Comparison of ENCODE assay signal across 22 cellular contexts in genomic region chr3:47491186-47491585, GRCh38. TPM values are rescaled to one million over a fixed set of nuclear protein-coding genes. Genes with fewer than 3 reads are reported as not detected.
A peak's percentile ranks its signal among the peaks of the same experiment; 100 is the strongest.
DNase-seq lines count a peak whose midpoint lies in the region; ATAC-seq and TF ChIP-seq lines count a peak whose summit lies in the region.
"Had no signal": no experiment of that assay in that cellular context is flagged by ENCODE, and none has a peak within 500 bp of the region (broad histone marks: within the 10 kb centered on the region; RNA-seq: fewer than 3 reads in every experiment).

No MANE protein-coding gene starts in this region.

- no peak overlapping the region for H3K27ac ChIP-seq in spleen
- H3K27ac ChIP-seq: PC-9, SJCRH30 had no signal

- WGBS in spleen, 5 donors = 66 to 85% (median 78%) methylated on average over 3 of the region's 3 CpGs

- no peak overlapping the region for H3K4me3 ChIP-seq in spleen
- H3K4me3 ChIP-seq: PC-9, SJCRH30 had no signal

- in situ Hi-C loops in GM13977 (cut with MboI; ENCODE audit: low pct_unique_long_range_greater_than_20kb, low sequenced_read_pairs, unreplicated experiment) = no loop called here

- ATAC-seq in activated CD4-positive, alpha-beta T cell treated with anti-CD3 and anti-CD28 coated beads for 36 hours = no peak
- ATAC-seq in HG02852 (IDR thresholded peaks at IDR 0.05; ENCODE audit: unreplicated experiment) = no peak
- ATAC-seq: T-cell had no signal

- DNase-seq in NCI-H2171 treated with DMSO at 0.1 percent for 48 hours (lab: John Stamatoyannopoulos, UW) = peak; percentile 15
- no peak for DNase-seq in NCI-H2171 (lab: John Stamatoyannopoulos, UW)
- DNase-seq in NAMALWA (ENCODE audit: low spot score) = peak; percentile 30
- DNase-seq in chondrocyte (ENCODE audit: low spot score) = peak; percentile 32
- DNase-seq in spleen = peak; percentile 12
- no peak for DNase-seq in activated CD4-positive, alpha-beta T cell treated with anti-CD3 and anti-CD28 coated beads for 36 hours
- DNase-seq in GM13977 (ENCODE audit: low spot score) = no peak
- DNase-seq: 8988T, DMS53, EL, H7, IMR-90, Kasumi-1, NCI-H1048, NCI-H1436, NCI-H1930, PC-9, SJCRH30, T-cell had no signal

- H3K27me3 ChIP-seq in spleen (replicated peaks in 1 of 7) = no peaks in the 10 kb centered on the region
- H3K27me3 ChIP-seq: SJCRH30 had no signal

- TF ChIP-seq CTCF in chondrocyte (IDR thresholded peaks at IDR 0.05) (no peak), spleen (IDR thresholded peaks at IDR 0.05 in 8 of 11, conservative IDR thresholded peaks at IDR 0.05 in 3 of 11) (no peak), GM13977 (IDR thresholded peaks at IDR 0.05; ENCODE audit: extremely low read depth, insufficient read depth, missing control alignments) (no peak)

- TF ChIP-seq POLR2A in spleen (IDR thresholded peaks at IDR 0.05) = no peak

- intact Hi-C loops in spleen (cut with DNase I; ENCODE audit: low total_unique reads) = no loop called here
- intact Hi-C loops in activated CD4-positive, alpha-beta T cell treated with anti-CD3 and anti-CD28 coated beads for 36 hours (cut with DNase I, micrococcal nuclease) = no loop called here

- peaks cover 2% of the 10 kb centered on the region for H3K4me1 Mint-ChIP-seq in chondrocyte (ENCODE audit: low read depth)
- no peaks in the 10 kb centered on the region for H3K4me1 Mint-ChIP-seq in activated CD4-positive, alpha-beta T cell treated with anti-CD3 and anti-CD28 coated beads for 36 hours
- H3K4me1 Mint-ChIP-seq: CD14-positive monocyte, T-cell had no signal

- no peaks in the 10 kb centered on the region for H3K9me3 ChIP-seq in spleen
- H3K9me3 ChIP-seq: SJCRH30 had no signal

- peaks cover 3% of the 10 kb centered on the region for H3K36me3 Mint-ChIP-seq in chondrocyte (ENCODE audit: low read depth)
- peaks cover 15% of the 10 kb centered on the region for H3K36me3 Mint-ChIP-seq in activated CD4-positive, alpha-beta T cell treated with anti-CD3 and anti-CD28 coated beads for 36 hours (ENCODE audit: low read depth)

- POLR2A ChIA-PET in activated CD4-positive, alpha-beta T cell treated with anti-CD3 and anti-CD28 coated beads for 36 hours (lab: Charles Lee) = no interaction called here

- H3K4me1 ChIP-seq in spleen = peaks cover 0 to 18% (median 0%) of the 10 kb centered on the region in 6 donors
- H3K4me1 ChIP-seq: SJCRH30 had no signal

- no peaks in the 10 kb centered on the region for H3K9me3 Mint-ChIP-seq in chondrocyte (ENCODE audit: low read depth)
- no peaks in the 10 kb centered on the region for H3K9me3 Mint-ChIP-seq in activated CD4-positive, alpha-beta T cell treated with anti-CD3 and anti-CD28 coated beads for 36 hours (ENCODE audit: low read depth)
- H3K9me3 Mint-ChIP-seq: CD14-positive monocyte; T-cell; T-helper 2 cell treated with Interferon-gamma antibody and Interleukin-4, amounts not matched to agents 5 μg/mL and 100 μg/mL, for 36 hours had no signal

- H3K27me3 Mint-ChIP-seq in chondrocyte (ENCODE audit: low read depth) = no peaks in the 10 kb centered on the region
- H3K27me3 Mint-ChIP-seq in activated CD4-positive, alpha-beta T cell treated with anti-CD3 and anti-CD28 coated beads for 36 hours = no peaks in the 10 kb centered on the region
- H3K27me3 Mint-ChIP-seq: T-cell had no signal

- no peak overlapping the region for H3K4me3 Mint-ChIP-seq in chondrocyte (ENCODE audit: unreplicated experiment)
- no peak overlapping the region for H3K4me3 Mint-ChIP-seq in activated CD4-positive, alpha-beta T cell treated with anti-CD3 and anti-CD28 coated beads for 36 hours
- H3K4me3 Mint-ChIP-seq: CD14-positive monocyte; T-cell; T-helper 2 cell treated with Interferon-gamma antibody and Interleukin-4, amounts not matched to agents 5 μg/mL and 100 μg/mL, for 36 hours had no signal

- H3K27ac Mint-ChIP-seq in chondrocyte (ENCODE audit: unreplicated experiment) = no peak overlapping the region
- no peak overlapping the region for H3K27ac Mint-ChIP-seq in activated CD4-positive, alpha-beta T cell treated with anti-CD3 and anti-CD28 coated beads for 36 hours
- H3K27ac Mint-ChIP-seq: T-cell; T-helper 2 cell treated with Interferon-gamma antibody and Interleukin-4, amounts not matched to agents 5 μg/mL and 100 μg/mL, for 36 hours had no signal

- CTCF ChIA-PET in activated CD4-positive, alpha-beta T cell treated with anti-CD3 and anti-CD28 coated beads for 36 hours (lab: Charles Lee) = interaction anchor here (1.2 kb wide), 1 partner anchor 13 kb away, joined by 6 read pairs; no protein-coding TSS in a partner anchor

- H3K36me3 ChIP-seq in spleen = peaks cover 0 to 74% (median 14%) of the 10 kb centered on the region in 6 donors

RNA-seq across cellular contexts. Expression of gene SCAP, which starts 15.4 kb away (rescaled TPM):
- total RNA-seq in chondrocyte (47.3 to 79.8 TPM (median 49.7 TPM) in 3 replicates), spleen (100 to 1,000 TPM in 3 of 7 donors, 10 to 100 TPM in 4; 70.9 to 116 (median 97.8) TPM)
- 10 to 100 TPM; 17.8 to 45.1 (median 29.4) TPM for polyA plus RNA-seq in spleen
- 10 to 100 TPM; 44.5 to 51.2 TPM for total RNA-seq in activated CD4-positive, alpha-beta T cell treated with anti-CD3 and anti-CD28 coated beads for 36 hours

RNA-seq across cellular contexts. Expression of gene ELP6, which starts 22.3 kb away (rescaled TPM):
- total RNA-seq in chondrocyte (28.8 to 42.9 TPM (median 30.2 TPM) in 3 replicates), spleen (10 to 100 TPM; 16.6 to 31.9 (median 24.2) TPM)
- 10 to 100 TPM; 24.8 to 35.6 (median 30.4) TPM for polyA plus RNA-seq in spleen
- total RNA-seq in activated CD4-positive, alpha-beta T cell treated with anti-CD3 and anti-CD28 coated beads for 36 hours = 10 to 100 TPM; 27.8 to 40.3 TPM

Comparison
In these comparisons a context has a peak if more than half of its experiments do, and no peak if none do; other contexts are left out.
1. DNase-seq: peak in NCI-H2171 treated with DMSO at 0.1 percent for 48 hours (single experiment), NAMALWA (single experiment), chondrocyte (single experiment) and spleen (single experiment); none in NCI-H2171 (single experiment), activated CD4-positive, alpha-beta T cell treated with anti-CD3 and anti-CD28 coated beads for 36 hours (single experiment) and GM13977 (single experiment).